ENCODE assay signal across 18 cellular contexts in the genomic region with DNA sequence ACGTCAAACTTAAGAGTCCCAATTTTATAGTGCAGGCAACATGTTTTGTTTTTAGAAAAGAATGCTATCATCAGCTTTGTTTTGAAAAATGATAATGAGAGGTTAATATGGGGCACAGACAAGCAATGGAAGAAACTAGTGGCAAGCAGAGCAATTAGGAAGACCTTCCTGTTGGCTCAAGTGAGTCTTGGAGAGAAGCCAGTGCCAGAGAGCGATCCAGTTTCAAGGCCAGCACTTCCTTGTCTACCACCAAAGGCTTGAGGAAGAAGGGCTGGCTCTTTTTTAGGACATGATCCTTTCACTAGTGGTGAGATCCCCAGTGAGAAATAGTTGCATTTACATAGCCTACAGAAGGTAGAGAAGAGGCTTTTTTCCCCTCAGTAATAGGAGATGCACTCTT.
A peak's percentile ranks its signal among the peaks of the same experiment; 100 is the strongest.
DNase-seq lines count a peak whose midpoint lies in the region; TF ChIP-seq lines count a peak whose summit lies in the region.
"Had no signal": no experiment of that assay in that cellular context is flagged by ENCODE, and none has a peak within 500 bp of the region (broad histone marks: within the 10 kb centered on the region; RNA-seq: fewer than 3 reads in every experiment).

No MANE protein-coding gene starts in this region.

- WGBS in spleen, 5 donors, result 49 to 59% (median 56%) methylated on average over 2 of the region's 2 CpGs

- no peaks in the 10 kb centered on the region for H3K4me1 ChIP-seq in spleen
- H3K4me1 ChIP-seq: Caco-2 had no signal

- H3K27ac Mint-ChIP-seq in activated naive CD4-positive, alpha-beta T cell treated with anti-CD3 and anti-CD28 coated beads, Interleukin-2, amount 10 ng/mL, durations not matched to agents 7 days and 5 days, result no peak overlapping the region
- H3K27ac Mint-ChIP-seq: CD4-positive, alpha-beta T cell; H9 had no signal

- H3K27me3 ChIP-seq in spleen (replicated peaks in 1 of 7), result no peaks in the 10 kb centered on the region

- H3K36me3 ChIP-seq in SK-N-MC (ENCODE audit: insufficient read depth, low read length) (peaks cover 18% of the 10 kb centered on the region; the same call in 1 of the 2 replicates), spleen (no peaks in the 10 kb centered on the region)

- no peak for TF ChIP-seq POLR2A in spleen (IDR thresholded peaks at IDR 0.05)

- intact Hi-C loops in spleen (cut with DNase I; ENCODE audit: low total_unique reads), result no loop called here

- H3K4me3 ChIP-seq in SK-N-MC, result no peak overlapping the region
- no peak overlapping the region for H3K4me3 ChIP-seq in spleen
- H3K4me3 ChIP-seq: PC-9 had no signal

- peaks cover 20% of the 10 kb centered on the region for H3K9me3 Mint-ChIP-seq in activated naive CD4-positive, alpha-beta T cell treated with anti-CD3 and anti-CD28 coated beads, Interleukin-2, amount 10 ng/mL, durations not matched to agents 7 days and 5 days

- no peaks in the 10 kb centered on the region for H3K27me3 Mint-ChIP-seq in activated naive CD4-positive, alpha-beta T cell treated with anti-CD3 and anti-CD28 coated beads, Interleukin-2, amount 10 ng/mL, durations not matched to agents 7 days and 5 days
- H3K27me3 Mint-ChIP-seq: CD4-positive, alpha-beta T cell had no signal

- CTCF ChIA-PET in activated naive CD4-positive, alpha-beta T cell treated with anti-CD3 and anti-CD28 coated beads, Interleukin-2, amount 10 ng/mL, durations not matched to agents 7 days and 5 days (lab: Charles Lee), result no interaction called here

- H3K4me1 Mint-ChIP-seq in activated naive CD4-positive, alpha-beta T cell treated with anti-CD3 and anti-CD28 coated beads, Interleukin-2, amount 10 ng/mL, durations not matched to agents 7 days and 5 days, result no peaks in the 10 kb centered on the region

- H3K36me3 Mint-ChIP-seq in activated naive CD4-positive, alpha-beta T cell treated with anti-CD3 and anti-CD28 coated beads, Interleukin-2, amount 10 ng/mL, durations not matched to agents 7 days and 5 days, result no peaks in the 10 kb centered on the region

- no peak overlapping the region for H3K4me3 Mint-ChIP-seq in activated naive CD4-positive, alpha-beta T cell treated with anti-CD3 and anti-CD28 coated beads, Interleukin-2, amount 10 ng/mL, durations not matched to agents 7 days and 5 days
- H3K4me3 Mint-ChIP-seq: CD4-positive, alpha-beta T cell; H9 had no signal

- H3K9me3 ChIP-seq in SK-N-MC (ENCODE audit: low read depth, low read length) (peaks cover 4% of the 10 kb centered on the region; the same call in 1 of the 2 replicates), spleen (peaks cover 0 to 16% (median 9%) of the 10 kb centered on the region in 8 donors)
- H3K9me3 ChIP-seq: Caco-2 had no signal

- no peak overlapping the region for H3K9ac ChIP-seq in SK-N-MC (ENCODE audit: insufficient read length)

- 0 out of 2 replicates have a peak overlapping the region, but pooled peaks have one; percentile 5 for H3K27ac ChIP-seq in SK-N-MC
- no peak overlapping the region for H3K27ac ChIP-seq in spleen
- H3K27ac ChIP-seq: PC-9, RWPE1 had no signal

- no peak for TF ChIP-seq CTCF in spleen (IDR thresholded peaks at IDR 0.05 in 8 of 11, conservative IDR thresholded peaks at IDR 0.05 in 3 of 11)

- peak; percentile 44 for DNase-seq in DMS79 treated with DMSO at 0.1 percent for 48 hours (lab: John Stamatoyannopoulos, UW)
- DNase-seq in DMS79 (lab: John Stamatoyannopoulos, UW), result no peak
- peak; percentile 7 for DNase-seq in MV-4-11 (lab: John Stamatoyannopoulos, UW)
- no peak for DNase-seq in SK-N-MC (ENCODE audit: low read depth, low spot score)
- DNase-seq in ureter (ENCODE audit: low spot score), result peak; percentile 47
- no peak for DNase-seq in activated naive CD4-positive, alpha-beta T cell treated with anti-CD3 and anti-CD28 coated beads, Interleukin-2, amount 10 ng/mL, durations not matched to agents 7 days and 5 days
- DNase-seq in spleen, result no peak
- DNase-seq: Caco-2; CD4-positive, alpha-beta T cell; H9; KBM-7; NCI-H1048; NCI-H1694 treated with DMSO at 0.1 percent for 48 hours; NCI-H345; NCI-H748 treated with DMSO at 0.1 percent for 48 hours; PC-9; SIG-M5 had no signal

Comparison
In these comparisons a context has a peak if more than half of its experiments do, and no peak if none do; other contexts are left out.
1. DNase-seq: peak in DMS79 treated with DMSO at 0.1 percent for 48 hours (single experiment), MV-4-11 (single experiment) and ureter (single experiment); none in DMS79 (single experiment), SK-N-MC (single experiment), activated naive CD4-positive, alpha-beta T cell treated with anti-CD3 and anti-CD28 coated beads, Interleukin-2, amount 10 ng/mL, durations not matched to agents 7 days and 5 days (single experiment) and spleen (single experiment).